Comparison of ENCODE assay signal across 10 cellular contexts in the genomic region with DNA sequence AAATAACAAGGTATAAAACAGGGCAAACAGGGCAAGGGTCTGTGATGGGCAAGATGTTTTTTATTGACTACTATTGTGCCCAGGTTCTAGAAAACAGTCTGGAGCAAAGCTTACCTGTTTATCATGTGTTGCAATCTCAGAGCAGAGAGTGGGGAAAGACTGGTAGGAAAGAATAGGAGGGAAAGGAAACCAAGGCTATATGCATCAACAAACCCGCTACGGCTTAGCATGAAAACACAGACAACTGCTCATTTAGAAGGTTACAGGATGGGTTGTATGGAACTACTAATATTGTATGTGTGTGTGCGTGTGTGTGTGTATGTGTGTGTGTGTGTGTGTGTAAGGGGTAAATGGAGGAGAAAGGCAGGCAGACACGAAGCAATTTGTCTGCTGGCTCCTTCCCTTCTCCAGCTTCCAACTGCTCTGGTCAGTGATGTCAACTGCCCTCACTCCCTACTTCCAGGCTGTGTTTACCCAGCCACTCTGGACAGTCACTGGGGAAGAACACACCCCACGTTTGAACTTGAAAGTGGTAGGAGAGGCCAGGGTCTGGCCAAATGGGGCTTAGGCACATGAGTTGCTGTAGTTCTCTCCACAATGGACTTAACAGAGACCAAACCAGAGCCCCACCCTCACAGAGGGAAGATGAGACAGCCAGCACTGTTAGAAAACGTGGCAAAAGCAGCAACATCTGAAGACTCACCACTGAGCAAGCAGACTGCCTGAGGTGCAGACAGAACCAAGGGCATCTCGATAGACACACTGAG. TPM values are rescaled to one million over a fixed set of nuclear protein-coding genes. Genes with fewer than 3 reads are reported as not detected.
DNase-seq lines count a peak whose midpoint lies in the region; ATAC-seq, FAIRE-seq and TF ChIP-seq lines count a peak whose summit lies in the region.
"Had no signal": no experiment of that assay in that cellular context is flagged by ENCODE, and none has a peak within 500 bp of the region (broad histone marks: within the 10 kb centered on the region; RNA-seq: fewer than 3 reads in every experiment).

No MANE protein-coding gene starts in this region.

- TF ChIP-seq CTCF in WTC11 (IDR thresholded peaks at IDR 0.05) (no peak), left ventricle myocardium inferior (IDR thresholded peaks at IDR 0.05; ENCODE audit: borderline replicate concordance) (no peak)

- H3K4me3 ChIP-seq in left ventricle myocardium inferior: no peak overlapping the region

- no peak; the same call in 1 of the 2 replicates for TF ChIP-seq POLR2A in H54 (IDR thresholded peaks at IDR 0.05; ENCODE audit: low read depth, low read length)

- intact Hi-C loops in left ventricle myocardium inferior (cut with micrococcal nuclease): no loop called here
- intact Hi-C loops in posterior vena cava (cut with DNase I): no loop called here

- ATAC-seq in WTC11 (peak; percentile 32; the same call in 1 of the 2 replicates), GM19467 (IDR thresholded peaks at IDR 0.05; ENCODE audit: unreplicated experiment) (no peak), HG03196 (IDR thresholded peaks at IDR 0.05; ENCODE audit: unreplicated experiment) (no peak)

- H3K27ac ChIP-seq in left ventricle myocardium inferior (replicated peaks): peak overlapping the region; percentile 70

- FAIRE-seq in H54 (lab: Jason Lieb, UNC): peak; percentile 97

- POLR2A ChIA-PET in WTC11 (lab: Charles Lee): interaction anchor here (0.6 kb wide), 2 partner anchors 52 to 102 kb away, joined by 4 to 5 read pairs; no protein-coding TSS in a partner anchor

- H3K9me3 Mint-ChIP-seq in WTC11: no peaks in the 10 kb centered on the region
- H3K9me3 Mint-ChIP-seq: neural crest cell had no signal

- H3K4me3 Mint-ChIP-seq in WTC11: no peak overlapping the region
- H3K4me3 Mint-ChIP-seq: neural crest cell had no signal

- CTCF ChIA-PET in WTC11 (lab: Charles Lee): no interaction called here

- peak overlapping the region; percentile 5 for H3K27ac Mint-ChIP-seq in WTC11

- H3K36me3 Mint-ChIP-seq in WTC11: no peaks in the 10 kb centered on the region

- no peaks in the 10 kb centered on the region for H3K27me3 ChIP-seq in left ventricle myocardium inferior (ENCODE audit: low read depth)

- peaks cover 42% of the 10 kb centered on the region for H3K4me1 ChIP-seq in left ventricle myocardium inferior

- H3K27me3 Mint-ChIP-seq in WTC11 (ENCODE audit: low read depth): no peaks in the 10 kb centered on the region

- H3K4me1 Mint-ChIP-seq in WTC11: peaks cover 10% of the 10 kb centered on the region

- H3K9me3 ChIP-seq in left ventricle myocardium inferior (replicated peaks): no peaks in the 10 kb centered on the region

- no peaks in the 10 kb centered on the region for H3K36me3 ChIP-seq in left ventricle myocardium inferior

- DNase-seq in H54 (ENCODE audit: insufficient read length, low spot score) (peak; percentile 19), WTC11 (ENCODE audit: low spot score) (no peak), left ventricle myocardium inferior (no peak), posterior vena cava (ENCODE audit: low spot score) (peak; percentile 84), NCI-H128 (lab: John Stamatoyannopoulos, UW; ENCODE audit: unreplicated experiment) (no peak)
- no peak for DNase-seq in stimulated activated CD4-positive, alpha-beta T cell treated with anti-CD3 and anti-CD28 coated beads, Interleukin-1b, Interleukin-23, amount 100 ng/mL, for 48 hours
- DNase-seq: activated CD4-positive, alpha-beta T cell treated with anti-CD3 and anti-CD28 coated beads for 4 hours had no signal

TF ChIP-seq in WTC11, 78 proteins besides CTCF, POLR2A, EP300 and RAD21:
- TF ChIP-seq KAT7 (CRISPR knock-in tag; IDR thresholded peaks at IDR 0.05; ENCODE audit: borderline replicate concordance) (no peak), ZNF263 (CRISPR knock-in tag; IDR thresholded peaks at IDR 0.05; ENCODE audit: low read depth) (no peak), SP1 (CRISPR knock-in tag; conservative IDR thresholded peaks at IDR 0.05) (no peak), TCF7 (CRISPR knock-in tag; IDR thresholded peaks at IDR 0.05; ENCODE audit: low read depth) (no peak), ZNF121 (CRISPR knock-in tag; IDR thresholded peaks at IDR 0.05) (no peak), ATF1 (CRISPR knock-in tag; IDR thresholded peaks at IDR 0.05) (no peak), ZNF138 (CRISPR knock-in tag; conservative IDR thresholded peaks at IDR 0.05) (no peak), ZNF671 (CRISPR knock-in tag; IDR thresholded peaks at IDR 0.05) (no peak), ZNF232 (CRISPR knock-in tag; IDR thresholded peaks at IDR 0.05) (no peak), TP53 (CRISPR knock-in tag; IDR thresholded peaks at IDR 0.05) (no peak)
- TF ChIP-seq, protein P1, sequence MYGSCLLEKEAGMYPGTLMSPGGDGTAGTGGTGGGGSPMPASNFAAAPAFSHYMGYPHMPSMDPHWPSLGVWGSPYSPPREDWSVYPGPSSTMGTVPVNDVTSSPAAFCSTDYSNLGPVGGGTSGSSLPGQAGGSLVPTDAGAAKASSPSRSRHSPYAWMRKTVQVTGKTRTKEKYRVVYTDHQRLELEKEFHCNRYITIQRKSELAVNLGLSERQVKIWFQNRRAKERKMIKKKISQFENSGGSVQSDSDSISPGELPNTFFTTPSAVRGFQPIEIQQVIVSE (CRISPR knock-in tag; IDR thresholded peaks at IDR 0.05; ENCODE audit: borderline replicate concordance): no peak
- TF ChIP-seq, protein P2, sequence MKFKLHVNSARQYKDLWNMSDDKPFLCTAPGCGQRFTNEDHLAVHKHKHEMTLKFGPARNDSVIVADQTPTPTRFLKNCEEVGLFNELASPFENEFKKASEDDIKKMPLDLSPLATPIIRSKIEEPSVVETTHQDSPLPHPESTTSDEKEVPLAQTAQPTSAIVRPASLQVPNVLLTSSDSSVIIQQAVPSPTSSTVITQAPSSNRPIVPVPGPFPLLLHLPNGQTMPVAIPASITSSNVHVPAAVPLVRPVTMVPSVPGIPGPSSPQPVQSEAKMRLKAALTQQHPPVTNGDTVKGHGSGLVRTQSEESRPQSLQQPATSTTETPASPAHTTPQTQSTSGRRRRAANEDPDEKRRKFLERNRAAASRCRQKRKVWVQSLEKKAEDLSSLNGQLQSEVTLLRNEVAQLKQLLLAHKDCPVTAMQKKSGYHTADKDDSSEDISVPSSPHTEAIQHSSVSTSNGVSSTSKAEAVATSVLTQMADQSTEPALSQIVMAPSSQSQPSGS (CRISPR knock-in tag; IDR thresholded peaks at IDR 0.05; ENCODE audit: borderline replicate concordance, low read depth): no peak
- TF ChIP-seq, protein P3, sequence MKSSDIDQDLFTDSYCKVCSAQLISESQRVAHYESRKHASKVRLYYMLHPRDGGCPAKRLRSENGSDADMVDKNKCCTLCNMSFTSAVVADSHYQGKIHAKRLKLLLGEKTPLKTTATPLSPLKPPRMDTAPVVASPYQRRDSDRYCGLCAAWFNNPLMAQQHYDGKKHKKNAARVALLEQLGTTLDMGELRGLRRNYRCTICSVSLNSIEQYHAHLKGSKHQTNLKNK (CRISPR knock-in tag; IDR thresholded peaks at IDR 0.05): no peak
- TF ChIP-seq, protein P4, sequence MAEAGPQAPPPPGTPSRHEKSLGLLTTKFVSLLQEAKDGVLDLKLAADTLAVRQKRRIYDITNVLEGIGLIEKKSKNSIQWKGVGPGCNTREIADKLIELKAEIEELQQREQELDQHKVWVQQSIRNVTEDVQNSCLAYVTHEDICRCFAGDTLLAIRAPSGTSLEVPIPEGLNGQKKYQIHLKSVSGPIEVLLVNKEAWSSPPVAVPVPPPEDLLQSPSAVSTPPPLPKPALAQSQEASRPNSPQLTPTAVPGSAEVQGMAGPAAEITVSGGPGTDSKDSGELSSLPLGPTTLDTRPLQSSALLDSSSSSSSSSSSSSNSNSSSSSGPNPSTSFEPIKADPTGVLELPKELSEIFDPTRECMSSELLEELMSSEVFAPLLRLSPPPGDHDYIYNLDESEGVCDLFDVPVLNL (CRISPR knock-in tag; IDR thresholded peaks at IDR 0.05; ENCODE audit: borderline replicate concordance, low read depth): no peak
- TF ChIP-seq, protein P5, sequence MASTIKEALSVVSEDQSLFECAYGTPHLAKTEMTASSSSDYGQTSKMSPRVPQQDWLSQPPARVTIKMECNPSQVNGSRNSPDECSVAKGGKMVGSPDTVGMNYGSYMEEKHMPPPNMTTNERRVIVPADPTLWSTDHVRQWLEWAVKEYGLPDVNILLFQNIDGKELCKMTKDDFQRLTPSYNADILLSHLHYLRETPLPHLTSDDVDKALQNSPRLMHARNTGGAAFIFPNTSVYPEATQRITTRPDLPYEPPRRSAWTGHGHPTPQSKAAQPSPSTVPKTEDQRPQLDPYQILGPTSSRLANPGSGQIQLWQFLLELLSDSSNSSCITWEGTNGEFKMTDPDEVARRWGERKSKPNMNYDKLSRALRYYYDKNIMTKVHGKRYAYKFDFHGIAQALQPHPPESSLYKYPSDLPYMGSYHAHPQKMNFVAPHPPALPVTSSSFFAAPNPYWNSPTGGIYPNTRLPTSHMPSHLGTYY (CRISPR knock-in tag; IDR thresholded peaks at IDR 0.05): no peak
TF ChIP-seq in WTC11: peak in this region for 0.

RNA-seq across cellular contexts. Expression of a gene that starts 47.0 kb away (rescaled TPM):
- total RNA-seq in WTC11 (2021) (8.5 to 10.6 TPM (median 9.7 TPM) in 3 replicates), left ventricle myocardium inferior (27.4 TPM), posterior vena cava (10 to 100 TPM; 45.1 to 89.7 TPM)

Comparison
In these comparisons a context has a peak if more than half of its experiments do, and no peak if none do; other contexts are left out.
1. DNase-seq: peak in H54 (single experiment) and posterior vena cava (single experiment); none in WTC11 (single experiment), left ventricle myocardium inferior (single experiment), NCI-H128 (single experiment) and stimulated activated CD4-positive, alpha-beta T cell treated with anti-CD3 and anti-CD28 coated beads, Interleukin-1b, Interleukin-23, amount 100 ng/mL, for 48 hours (single experiment).